ENCODE assay signal across 11 cellular contexts in genomic region chr19:18506545-18506944, GRCh38. TPM values are rescaled to one million over a fixed set of nuclear protein-coding genes. Genes with fewer than 3 reads are reported as not detected.
DNase-seq lines count a peak whose midpoint lies in the region; ATAC-seq, FAIRE-seq and TF ChIP-seq lines count a peak whose summit lies in the region.
"Had no signal": no experiment of that assay in that cellular context is flagged by ENCODE, and none has a peak within 500 bp of the region (broad histone marks: within the 10 kb centered on the region; RNA-seq: fewer than 3 reads in every experiment).

No MANE protein-coding gene starts in this region.

- H3K27me3 Mint-ChIP-seq in activated CD4-positive, alpha-beta T cell treated with anti-CD3 and anti-CD28 coated beads, Interleukin-2, amount 10 ng/mL, durations not matched to agents 7 days and 5 days, result no peaks in the 10 kb centered on the region
- H3K27me3 Mint-ChIP-seq in activated naive CD8-positive, alpha-beta T cell treated with anti-CD3 and anti-CD28 coated beads, Interleukin-2, amount 10 ng/mL, durations not matched to agents 7 days and 5 days, result no peaks in the 10 kb centered on the region

- no peak for FAIRE-seq in kidney (lab: Jason Lieb, UNC)

- peaks cover 73% of the 10 kb centered on the region for H3K4me1 Mint-ChIP-seq in activated CD4-positive, alpha-beta T cell treated with anti-CD3 and anti-CD28 coated beads, Interleukin-2, amount 10 ng/mL, durations not matched to agents 7 days and 5 days
- peaks cover 54% of the 10 kb centered on the region for H3K4me1 Mint-ChIP-seq in activated naive CD8-positive, alpha-beta T cell treated with anti-CD3 and anti-CD28 coated beads, Interleukin-2, amount 10 ng/mL, durations not matched to agents 7 days and 5 days

- ATAC-seq in activated naive CD8-positive, alpha-beta T cell treated with anti-CD3 and anti-CD28 coated beads, Interleukin-2, amount 10 ng/mL, durations not matched to agents 7 days and 5 days (ENCODE audit: low read depth), result peak; percentile 34
- ATAC-seq in thoracic aorta (ENCODE audit: insufficient number of reproducible peaks, low FRiP score, low read depth) (no peak), HG03135 (IDR thresholded peaks at IDR 0.05; ENCODE audit: unreplicated experiment) (no peak)
- ATAC-seq: GM23338 had no signal

- H3K4me3 Mint-ChIP-seq in activated CD4-positive, alpha-beta T cell treated with anti-CD3 and anti-CD28 coated beads, Interleukin-2, amount 10 ng/mL, durations not matched to agents 7 days and 5 days, result peak overlapping the region; percentile 35
- peak overlapping the region; percentile 43 for H3K4me3 Mint-ChIP-seq in activated naive CD8-positive, alpha-beta T cell treated with anti-CD3 and anti-CD28 coated beads, Interleukin-2, amount 10 ng/mL, durations not matched to agents 7 days and 5 days
- H3K4me3 Mint-ChIP-seq: GM23338, mesothelial cell of epicardium had no signal

- POLR2A ChIA-PET in activated CD4-positive, alpha-beta T cell treated with anti-CD3 and anti-CD28 coated beads, Interleukin-2, amount 10 ng/mL, durations not matched to agents 7 days and 5 days (lab: Charles Lee), result no interaction called here
- POLR2A ChIA-PET in activated naive CD8-positive, alpha-beta T cell treated with anti-CD3 and anti-CD28 coated beads, Interleukin-2, amount 10 ng/mL, durations not matched to agents 7 days and 5 days (lab: Charles Lee), result interaction anchor here (0.6 to 3.4 kb wide), 7 partner anchors 8 to 65 kb away, joined by 3 to 25 read pairs (median 5); partner anchors contain the start of genes ELL and UBA52

- no peak for DNase-seq in activated CD4-positive, alpha-beta T cell treated with anti-CD3 and anti-CD28 coated beads, Interleukin-2, amount 10 ng/mL, durations not matched to agents 7 days and 5 days
- DNase-seq in activated CD4-positive, alpha-beta T cell treated with anti-CD3 and anti-CD28 coated beads for 48 hours, result no peak
- DNase-seq in activated naive CD8-positive, alpha-beta T cell treated with anti-CD3 and anti-CD28 coated beads, Interleukin-2, amount 10 ng/mL, durations not matched to agents 7 days and 5 days, result no peak
- DNase-seq in kidney (no peak), thoracic aorta (ENCODE audit: low spot score) (no peak), 8988T (no peak), hypothalamus (lab: John Stamatoyannopoulos, UW) (no peak)
- DNase-seq: GDM1 had no signal

- H3K4me1 ChIP-seq in kidney (ENCODE audit: control insufficient read depth in 1 of 2, insufficient read depth in 1 of 2, low read depth in 1 of 2, low read length in 2 of 2), result peaks cover 75 to 87% of the 10 kb centered on the region in 2 donors
- peaks cover 69 to 94% of the 10 kb centered on the region in 2 donors for H3K4me1 ChIP-seq in thoracic aorta (ENCODE audit: control insufficient read depth in 1 of 2, low read depth in 2 of 2)

- no peak for TF ChIP-seq CTCF in kidney (IDR thresholded peaks at IDR 0.05; ENCODE audit: borderline replicate concordance, extremely low read depth, insufficient read depth)
- no peak for TF ChIP-seq CTCF in thoracic aorta (IDR thresholded peaks at IDR 0.05)

- H3K4me3 ChIP-seq in kidney (ENCODE audit: low read length in 2 of 2), result no peak overlapping the region
- no peak overlapping the region for H3K4me3 ChIP-seq in thoracic aorta
- H3K4me3 ChIP-seq: GM23338 had no signal

- intact Hi-C loops in kidney (cut with DNase I), result no loop called here

- H3K9ac ChIP-seq in kidney (ENCODE audit: low read length in 2 of 2), result peak overlapping the region in 1 of 2 donors; percentile 20

- CTCF ChIA-PET in activated CD4-positive, alpha-beta T cell treated with anti-CD3 and anti-CD28 coated beads, Interleukin-2, amount 10 ng/mL, durations not matched to agents 7 days and 5 days (lab: Charles Lee), result interaction anchor here (0.6 to 6.1 kb wide), 4 partner anchors 14 to 371 kb away, joined by 3 to 31 read pairs (median 4); no protein-coding TSS in a partner anchor

- H3K36me3 Mint-ChIP-seq in activated CD4-positive, alpha-beta T cell treated with anti-CD3 and anti-CD28 coated beads, Interleukin-2, amount 10 ng/mL, durations not matched to agents 7 days and 5 days (ENCODE audit: low read depth), result no peaks in the 10 kb centered on the region
- no peaks in the 10 kb centered on the region for H3K36me3 Mint-ChIP-seq in activated naive CD8-positive, alpha-beta T cell treated with anti-CD3 and anti-CD28 coated beads, Interleukin-2, amount 10 ng/mL, durations not matched to agents 7 days and 5 days
- H3K36me3 Mint-ChIP-seq: mesothelial cell of epicardium had no signal

- H3K9me3 ChIP-seq in kidney (ENCODE audit: control insufficient read depth in 1 of 2, low read length in 2 of 2) (no peaks in the 10 kb centered on the region), thoracic aorta (no peaks in the 10 kb centered on the region)

- no peaks in the 10 kb centered on the region for H3K9me3 Mint-ChIP-seq in activated CD4-positive, alpha-beta T cell treated with anti-CD3 and anti-CD28 coated beads, Interleukin-2, amount 10 ng/mL, durations not matched to agents 7 days and 5 days
- H3K9me3 Mint-ChIP-seq in activated naive CD8-positive, alpha-beta T cell treated with anti-CD3 and anti-CD28 coated beads, Interleukin-2, amount 10 ng/mL, durations not matched to agents 7 days and 5 days, result no peaks in the 10 kb centered on the region
- H3K9me3 Mint-ChIP-seq: GM23338, mesothelial cell of epicardium had no signal

- peak overlapping the region; percentile 90 for H3K27ac Mint-ChIP-seq in activated CD4-positive, alpha-beta T cell treated with anti-CD3 and anti-CD28 coated beads, Interleukin-2, amount 10 ng/mL, durations not matched to agents 7 days and 5 days
- peak overlapping the region; percentile 82 for H3K27ac Mint-ChIP-seq in activated naive CD8-positive, alpha-beta T cell treated with anti-CD3 and anti-CD28 coated beads, Interleukin-2, amount 10 ng/mL, durations not matched to agents 7 days and 5 days
- H3K27ac Mint-ChIP-seq: GM23338 had no signal

- H3K27ac ChIP-seq in kidney (ENCODE audit: low read depth in 2 of 2, low read length in 2 of 2), result peak overlapping the region; percentile 66 to 71
- H3K27ac ChIP-seq in thoracic aorta, result peak overlapping the region; percentile 53 to 75

- no peaks in the 10 kb centered on the region for H3K27me3 ChIP-seq in thoracic aorta (replicated peaks; ENCODE audit: insufficient read depth)

- no peaks in the 10 kb centered on the region for H3K36me3 ChIP-seq in kidney (ENCODE audit: control insufficient read depth in 1 of 2, insufficient read depth in 2 of 2, low read length in 2 of 2)
- H3K36me3 ChIP-seq in thoracic aorta, result no peaks in the 10 kb centered on the region

RNA-seq across cellular contexts. Expression of gene ELL, which starts 15.3 kb away (rescaled TPM):
- 10 to 100 TPM; 20.3 to 20.9 TPM for total RNA-seq in activated CD4-positive, alpha-beta T cell treated with anti-CD3 and anti-CD28 coated beads, Interleukin-2, amount 10 ng/mL, durations not matched to agents 7 days and 5 days
- total RNA-seq in activated naive CD8-positive, alpha-beta T cell treated with anti-CD3 and anti-CD28 coated beads, Interleukin-2, amount 10 ng/mL, durations not matched to agents 7 days and 5 days, result 10 to 100 TPM; 28.5 to 31.2 TPM
- total RNA-seq in kidney (25.2 TPM), thoracic aorta (10 to 100 TPM; 28.3 to 35.0 TPM)
- 5.7 TPM for polyA plus RNA-seq in kidney (ENCODE audit: insufficient read depth, low read depth, low replicate concordance)

RNA-seq across cellular contexts. Expression of gene FKBP8, which starts 36.8 kb away (rescaled TPM):
- total RNA-seq in activated CD4-positive, alpha-beta T cell treated with anti-CD3 and anti-CD28 coated beads, Interleukin-2, amount 10 ng/mL, durations not matched to agents 7 days and 5 days, result 100 to 1,000 TPM; 185 to 206 TPM
- 100 to 1,000 TPM; 261 to 275 TPM for total RNA-seq in activated naive CD8-positive, alpha-beta T cell treated with anti-CD3 and anti-CD28 coated beads, Interleukin-2, amount 10 ng/mL, durations not matched to agents 7 days and 5 days
- 207 TPM for total RNA-seq in kidney
- 314 TPM for polyA plus RNA-seq in kidney (ENCODE audit: insufficient read depth, low read depth, low replicate concordance)
- 100 to 1,000 TPM; 237 to 446 TPM for total RNA-seq in thoracic aorta

RNA-seq across cellular contexts. Expression of gene KXD1, which starts 51.1 kb away (rescaled TPM):
- total RNA-seq in activated CD4-positive, alpha-beta T cell treated with anti-CD3 and anti-CD28 coated beads, Interleukin-2, amount 10 ng/mL, durations not matched to agents 7 days and 5 days, result 10 to 100 TPM; 95.4 to 100.0 TPM
- 100 to 1,000 TPM in 1 of 2 experiments, 10 to 100 TPM in 1; 96.7 to 105 TPM for total RNA-seq in activated naive CD8-positive, alpha-beta T cell treated with anti-CD3 and anti-CD28 coated beads, Interleukin-2, amount 10 ng/mL, durations not matched to agents 7 days and 5 days
- 69.9 TPM for total RNA-seq in kidney
- polyA plus RNA-seq in kidney (ENCODE audit: insufficient read depth, low read depth, low replicate concordance), result 56.3 TPM
- 100 to 1,000 TPM in 1 of 2 donors, 10 to 100 TPM in 1; 99.6 to 174 TPM for total RNA-seq in thoracic aorta
